ENCODE assay signal across 6 cellular contexts in genomic region chr4:185370291-185370690, GRCh38. TPM values are rescaled to one million over a fixed set of nuclear protein-coding genes. Genes with fewer than 3 reads are reported as not detected.
"Had no signal": no experiment of that assay in that cellular context is flagged by ENCODE, and none has a peak within 500 bp of the region (broad histone marks: within the 10 kb centered on the region; RNA-seq: fewer than 3 reads in every experiment).

No MANE protein-coding gene starts in this region.

- H3K27ac ChIP-seq: GM23248 had no signal

- H3K4me3 ChIP-seq: GM23248, K562 had no signal

- DNase-seq: GOT3, H7, HCEC 1CT, KG1 had no signal

- ATAC-seq: K562 had no signal

- H3K9ac ChIP-seq: GM23248 had no signal

RNA-seq across cellular contexts. Expression of gene LRP2BP, which starts 25.4 kb away (rescaled TPM):
- total RNA-seq: GM23248 had no signal
